8 cellular contexts compared by ENCODE assay signal in the genomic region with DNA sequence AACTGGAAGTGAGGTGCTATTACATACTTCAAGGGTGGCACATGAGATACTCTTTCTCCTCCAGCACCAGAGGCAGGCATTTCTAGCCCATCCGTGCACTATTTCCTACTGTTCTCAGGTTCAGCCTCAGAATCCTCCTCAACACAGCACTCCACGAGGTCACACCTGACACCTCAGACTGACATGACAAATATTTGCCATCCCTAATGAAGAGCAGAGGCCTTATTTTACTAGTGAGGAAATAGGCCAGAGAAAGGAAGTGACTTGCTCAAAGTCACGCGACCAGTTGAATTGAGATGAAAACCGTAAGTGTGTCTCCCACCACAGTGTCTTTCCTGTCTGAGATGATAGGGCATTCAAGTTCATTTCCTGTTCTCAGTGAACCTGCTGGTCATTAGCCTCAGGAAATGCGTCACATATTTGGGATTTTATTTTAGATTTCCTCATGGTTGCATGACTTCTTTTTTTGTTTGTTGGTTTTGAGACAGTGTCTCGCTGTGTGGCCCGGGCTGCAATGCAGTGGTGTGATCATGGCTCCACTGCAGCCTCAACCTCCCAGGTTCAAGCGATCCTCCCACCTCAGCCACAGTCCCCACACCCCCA. TPM values are rescaled to one million over a fixed set of nuclear protein-coding genes. Genes with fewer than 3 reads are reported as not detected.
DNase-seq lines count a peak whose midpoint lies in the region; ATAC-seq and TF ChIP-seq lines count a peak whose summit lies in the region.

No MANE protein-coding gene starts in this region.

- intact Hi-C loops in left cardiac atrium (cut with DNase I), result no loop called here

- TF ChIP-seq CTCF in GM10266 (IDR thresholded peaks at IDR 0.05; ENCODE audit: control insufficient read depth, insufficient read depth, low read depth, missing control alignments), result no peak

- ATAC-seq in left cardiac atrium, result peak; percentile 63 to 76

- DNase-seq in GM10266 (ENCODE audit: extremely low spot score) (peak; percentile 78), NAMALWA (ENCODE audit: low spot score) (peak; percentile 76), activated T-cell treated with anti-CD3 and anti-CD28 coated beads for 1 hour (ENCODE audit: low read depth) (peak; percentile 10), left cardiac atrium (no peak), epidermal melanocyte (ENCODE audit: insufficient read length, low spot score) (no peak), pons (ENCODE audit: low spot score) (no peak), OCI-M2 (lab: John Stamatoyannopoulos, UW; ENCODE audit: unreplicated experiment) (no peak)
- DNase-seq in stimulated activated CD8-positive, alpha-beta memory T cell treated with anti-CD3 and anti-CD28 coated beads, Interleukin-7, amount 100 ng/mL, for 4 hours (ENCODE audit: low read depth in 2 of 2), result peak; percentile 47 to 51

RNA-seq across cellular contexts. Expression of a gene that starts 23.5 kb away (rescaled TPM):
- under 1 TPM; 0.12 to 0.31 TPM for total RNA-seq in left cardiac atrium

RNA-seq across cellular contexts. Expression of a gene that starts 31.0 kb away (rescaled TPM):
- total RNA-seq in left cardiac atrium, result 10 to 100 TPM; 18.8 to 23.4 TPM

Comparison
In these comparisons a context has a peak if more than half of its experiments do, and no peak if none do; other contexts are left out.
1. DNase-seq: peak in GM10266 (single experiment), NAMALWA (single experiment), activated T-cell treated with anti-CD3 and anti-CD28 coated beads for 1 hour (single experiment) and stimulated activated CD8-positive, alpha-beta memory T cell treated with anti-CD3 and anti-CD28 coated beads, Interleukin-7, amount 100 ng/mL, for 4 hours (2 of 2); none in left cardiac atrium (single experiment), epidermal melanocyte (single experiment), pons (single experiment) and OCI-M2 (single experiment).